In the genomic region with DNA sequence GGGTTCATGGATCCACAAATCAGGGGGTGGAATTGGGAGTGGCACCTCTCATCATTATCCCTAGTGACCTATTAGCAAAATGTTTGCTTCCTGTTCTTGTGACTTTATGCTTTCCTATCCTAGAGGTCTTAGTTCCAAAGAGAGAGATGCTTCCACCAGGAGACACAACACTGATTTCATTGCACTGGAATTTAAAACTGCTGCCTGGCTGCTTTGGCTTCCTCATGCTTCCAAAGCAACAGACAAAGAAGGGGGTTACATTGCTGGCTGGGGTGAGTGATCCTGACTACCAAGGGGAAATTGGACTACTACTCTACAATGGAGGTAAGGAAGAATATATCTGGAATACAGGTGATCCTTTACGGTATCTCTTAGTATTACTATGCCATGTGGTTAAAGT, we compare ENCODE assay signal across 17 cellular contexts.
"Had no signal": no experiment of that assay in that cellular context is flagged by ENCODE, and none has a peak within 500 bp of the region (broad histone marks: within the 10 kb centered on the region; RNA-seq: fewer than 3 reads in every experiment).

No MANE protein-coding gene starts in this region.

- H3K9me3 ChIP-seq: mucosa of descending colon, suprapubic skin had no signal

- H3K27ac ChIP-seq: cardiac muscle cell, psoas muscle, suprapubic skin had no signal

- H3K36me3 ChIP-seq: cardiac muscle cell, suprapubic skin had no signal

- H3K4me1 ChIP-seq: psoas muscle, suprapubic skin had no signal

- H3K27me3 ChIP-seq: cardiac muscle cell, suprapubic skin had no signal

- ATAC-seq: activated CD8-positive, alpha-beta memory T cell treated with anti-CD3 and anti-CD28 coated beads, Interleukin-2, amount 10 ng/mL, durations not matched to agents 7 days and 5 days; activated naive CD4-positive, alpha-beta T cell treated with anti-CD3 and anti-CD28 coated beads, Interleukin-2, amount 50 U/mL, for 72 hours; mucosa of descending colon; psoas muscle; sciatic nerve; stimulated activated naive CD8-positive, alpha-beta T cell treated with anti-CD3 and anti-CD28 coated beads, Interleukin-15, Interleukin-2, amounts not matched to agents 100 U/mL and 50 U/mL, for 24 hours had no signal

- DNase-seq: activated CD4-positive, alpha-beta T cell treated with anti-CD3 and anti-CD28 coated beads, Interleukin-2, amount 50 U/mL, for 1 hour; activated CD4-positive, CD25-positive, alpha-beta regulatory T cell; activated CD8-positive, alpha-beta memory T cell treated with anti-CD3 and anti-CD28 coated beads, Interleukin-2, amount 10 ng/mL, durations not matched to agents 7 days and 5 days; activated effector memory CD4-positive, alpha-beta T cell treated with anti-CD3 and anti-CD28 coated beads, Interleukin-2, amount 50 U/mL, for 16 hours; activated T-cell treated with anti-CD3 and anti-CD28 coated beads, Interleukin-2, amount 50 U/mL, for 24 hours; anterior cingulate cortex; hypothalamus; mammary epithelial cell; mucosa of descending colon; psoas muscle; stimulated activated CD4-positive, alpha-beta T cell treated with anti-CD3 and anti-CD28 coated beads, Interleukin-2, amount 100 ng/mL, for 48 hours; stimulated activated naive CD8-positive, alpha-beta T cell treated with anti-CD3 and anti-CD28 coated beads, Interleukin-15, Interleukin-2, amounts not matched to agents 100 U/mL and 50 U/mL, for 24 hours; T-helper 2 cell had no signal

- H3K4me3 ChIP-seq: cardiac muscle cell, mucosa of descending colon, psoas muscle, suprapubic skin had no signal
